Comparison of ENCODE assay signal across 9 cellular contexts in the genomic region with DNA sequence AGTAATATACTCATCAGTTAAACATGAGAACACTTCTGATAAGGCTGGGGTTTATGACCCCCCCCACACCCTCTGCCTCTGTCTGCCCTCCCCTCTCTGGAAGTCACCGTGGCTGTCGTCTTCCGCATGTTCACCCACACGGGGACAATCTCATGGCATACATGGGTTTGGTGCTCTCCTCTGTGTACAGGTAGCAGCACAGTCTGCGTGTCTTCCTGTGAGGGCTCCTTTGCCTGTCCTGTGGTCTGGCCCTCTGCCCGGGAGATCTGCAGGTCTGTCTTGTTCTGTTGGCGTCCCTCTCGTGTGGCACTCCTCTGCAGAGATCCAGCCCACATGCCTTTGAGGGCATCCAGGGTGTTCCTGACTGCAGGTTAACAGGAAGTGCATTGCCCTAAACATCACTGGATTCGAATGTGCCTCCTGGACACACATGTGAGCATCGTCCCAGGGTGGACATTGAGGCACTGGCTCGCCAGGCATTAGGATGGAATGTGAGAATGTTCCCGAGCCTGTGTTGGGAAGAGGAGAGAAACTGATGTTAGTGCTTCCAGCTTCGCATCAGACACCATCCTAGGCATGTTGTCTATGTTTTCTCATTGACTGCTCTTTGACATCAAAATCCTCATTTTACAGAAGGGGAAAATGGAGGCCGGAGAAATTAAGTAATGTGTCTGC. TPM values are rescaled to one million over a fixed set of nuclear protein-coding genes. Genes with fewer than 3 reads are reported as not detected.
DNase-seq lines count a peak whose midpoint lies in the region; ATAC-seq and TF ChIP-seq lines count a peak whose summit lies in the region.
"Had no signal": no experiment of that assay in that cellular context is flagged by ENCODE, and none has a peak within 500 bp of the region (broad histone marks: within the 10 kb centered on the region; RNA-seq: fewer than 3 reads in every experiment).

No MANE protein-coding gene starts in this region.

- no peaks in the 10 kb centered on the region for H3K9me3 Mint-ChIP-seq in activated T-cell treated with anti-CD3 and anti-CD28 coated beads, Interleukin-2, amount 50 U/mL, for 24 hours
- H3K9me3 Mint-ChIP-seq: T-helper 1 cell treated with Interleukin-12 subunit alpha and Interleukin-12 subunit beta and Interleukin-4 antibody, amounts not matched to agents 30 μg/mL and 1 μg/mL, for 36 hours had no signal

- no peak for TF ChIP-seq CTCF in foreskin keratinocyte (conservative IDR thresholded peaks at IDR 0.05)

- DNase-seq in NCI-H2029 treated with DMSO at 0.1 percent for 48 hours (lab: John Stamatoyannopoulos, UW) (peak; percentile 5), foreskin keratinocyte (peak; percentile 20 to 36), GDM1 (lab: John Stamatoyannopoulos, UW) (no peak)
- DNase-seq in activated T-cell treated with anti-CD3 and anti-CD28 coated beads, Interleukin-2, amount 50 U/mL, for 24 hours, result peak; percentile 54
- peak; percentile 23 to 69 (median 57) for DNase-seq in stimulated activated naive CD4-positive, alpha-beta T cell (lab: John Stamatoyannopoulos, UW)

- ATAC-seq in foreskin keratinocyte, result peak; percentile 42
- ATAC-seq in GM18861 (IDR thresholded peaks at IDR 0.05; ENCODE audit: unreplicated experiment), result no peak
- ATAC-seq in HG03378 (IDR thresholded peaks at IDR 0.05; ENCODE audit: unreplicated experiment), result no peak
- ATAC-seq in HG02884 (IDR thresholded peaks at IDR 0.05; ENCODE audit: unreplicated experiment), result no peak

- peak overlapping the region; percentile 82 for H3K27ac Mint-ChIP-seq in activated T-cell treated with anti-CD3 and anti-CD28 coated beads, Interleukin-2, amount 50 U/mL, for 24 hours
- H3K27ac Mint-ChIP-seq: T-helper 1 cell treated with Interleukin-12 subunit alpha and Interleukin-12 subunit beta and Interleukin-4 antibody, amounts not matched to agents 30 μg/mL and 1 μg/mL, for 36 hours had no signal

- no peaks in the 10 kb centered on the region for H3K27me3 Mint-ChIP-seq in activated T-cell treated with anti-CD3 and anti-CD28 coated beads, Interleukin-2, amount 50 U/mL, for 24 hours

- no peaks in the 10 kb centered on the region for H3K4me1 ChIP-seq in foreskin keratinocyte

- no peaks in the 10 kb centered on the region for H3K27me3 ChIP-seq in foreskin keratinocyte

- H3K36me3 Mint-ChIP-seq in activated T-cell treated with anti-CD3 and anti-CD28 coated beads, Interleukin-2, amount 50 U/mL, for 24 hours (ENCODE audit: low read depth), result no peaks in the 10 kb centered on the region

- peaks cover 44% of the 10 kb centered on the region for H3K4me1 Mint-ChIP-seq in activated T-cell treated with anti-CD3 and anti-CD28 coated beads, Interleukin-2, amount 50 U/mL, for 24 hours (ENCODE audit: low read depth)

- H3K4me3 Mint-ChIP-seq in activated T-cell treated with anti-CD3 and anti-CD28 coated beads, Interleukin-2, amount 50 U/mL, for 24 hours, result no peak overlapping the region
- H3K4me3 Mint-ChIP-seq: T-helper 1 cell treated with Interleukin-12 subunit alpha and Interleukin-12 subunit beta and Interleukin-4 antibody, amounts not matched to agents 30 μg/mL and 1 μg/mL, for 36 hours had no signal

- no peak overlapping the region for H3K27ac ChIP-seq in foreskin keratinocyte

RNA-seq across cellular contexts. Expression of a gene that starts 54.5 kb away (rescaled TPM):
- total RNA-seq in foreskin keratinocyte, result 0.48 and 0.60 TPM in 2 replicates
- 0.10 and 0.36 TPM in 2 replicates for polyA plus RNA-seq in foreskin keratinocyte
